In the genomic region with DNA sequence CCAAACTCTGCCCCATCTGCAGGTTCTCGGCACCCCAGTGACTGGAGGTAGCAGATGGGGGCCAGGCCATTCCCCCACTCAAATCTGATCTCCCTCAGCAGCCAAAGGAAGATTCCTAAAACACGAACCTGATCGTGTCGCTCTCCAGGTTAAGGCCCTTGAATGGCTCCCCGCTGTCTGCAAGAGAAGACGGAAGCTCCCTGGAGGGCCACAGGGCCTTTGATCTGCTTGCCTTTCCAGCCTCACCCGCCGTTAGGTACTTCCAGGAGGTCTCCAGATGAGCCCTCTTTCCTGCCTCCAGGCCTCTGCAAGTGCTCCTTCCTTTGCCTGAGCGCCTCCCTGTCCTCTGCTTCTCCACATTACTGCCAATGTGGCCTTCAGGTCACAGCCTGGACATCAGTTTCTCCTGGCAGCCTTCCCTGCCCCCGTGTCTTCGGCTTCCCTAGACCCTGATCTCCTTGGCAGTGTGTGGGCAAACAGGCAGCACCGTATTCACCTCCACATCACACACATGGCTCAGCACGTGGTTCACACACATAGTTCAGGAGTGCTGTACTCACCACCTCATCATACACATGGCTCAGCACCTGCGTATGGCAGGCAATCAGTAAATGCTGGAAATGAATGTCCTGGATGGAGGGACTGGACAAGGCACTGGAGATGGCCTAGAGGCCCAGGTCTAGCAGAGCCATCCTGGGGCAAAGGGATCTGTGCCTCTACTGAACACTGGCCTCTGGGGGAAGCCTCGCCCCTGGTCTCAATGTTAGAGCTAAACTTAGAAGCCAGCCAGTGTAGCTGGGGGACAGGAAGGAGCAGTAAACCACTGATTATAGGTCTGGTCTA, we compare ENCODE assay signal across 10 cellular contexts. TPM values are rescaled to one million over a fixed set of nuclear protein-coding genes. Genes with fewer than 3 reads are reported as not detected.
DNase-seq lines count a peak whose midpoint lies in the region; ATAC-seq and TF ChIP-seq lines count a peak whose summit lies in the region.
"Had no signal": no experiment of that assay in that cellular context is flagged by ENCODE, and none has a peak within 500 bp of the region (broad histone marks: within the 10 kb centered on the region; RNA-seq: fewer than 3 reads in every experiment).

No MANE protein-coding gene starts in this region.

- TF ChIP-seq CTCF in right atrium auricular region (IDR thresholded peaks at IDR 0.05) (no peak), gastrocnemius medialis (IDR thresholded peaks at IDR 0.05 in 4 of 5, conservative IDR thresholded peaks at IDR 0.05 in 1 of 5) (no peak), Calu3 (IDR thresholded peaks at IDR 0.05; ENCODE audit: unreplicated experiment) (no peak)

- peaks cover 47% of the 10 kb centered on the region for H3F3A ChIP-seq in GM23248 (ENCODE audit: insufficient read depth)

- H3K36me3 Mint-ChIP-seq in Calu3 (ENCODE audit: insufficient read depth, unreplicated experiment) = peaks cover 13% of the 10 kb centered on the region
- H3K36me3 Mint-ChIP-seq in immature natural killer cell = no peaks in the 10 kb centered on the region
- H3K36me3 Mint-ChIP-seq: stimulated activated memory B cell treated with anti-CD40 and anti-IgM and Interleukin-4, amounts not matched to agents 10 μg/mL and 1 μg/mL and 100 μg/mL, for 72 hours had no signal

- H3K9me2 ChIP-seq in GM23248 (ENCODE audit: insufficient read depth) = no peaks in the 10 kb centered on the region

- ATAC-seq in gastrocnemius medialis = no peak

- H3K27ac Mint-ChIP-seq in Calu3 (ENCODE audit: unreplicated experiment) (no peak overlapping the region), immature natural killer cell (peak overlapping the region in 1 of 6 donors; percentile 34)
- H3K27ac Mint-ChIP-seq: stimulated activated memory B cell treated with anti-CD40 and anti-IgM and Interleukin-4, amounts not matched to agents 10 μg/mL and 1 μg/mL and 100 μg/mL, for 72 hours had no signal

- peaks cover 75% of the 10 kb centered on the region for H3K4me1 ChIP-seq in GM23248 (ENCODE audit: insufficient read depth)
- peaks cover 73% of the 10 kb centered on the region for H3K4me1 ChIP-seq in SJSA1 (replicated peaks)
- H3K4me1 ChIP-seq in right atrium auricular region = peaks cover 0 to 75% of the 10 kb centered on the region in 2 donors
- H3K4me1 ChIP-seq in gastrocnemius medialis = peaks cover 63 to 77% of the 10 kb centered on the region in 2 donors

- CTCF ChIA-PET in Calu3 (lab: Charles Lee) = interaction anchor here (0.8 to 2.0 kb wide), 9 partner anchors 16 to 123 kb away, joined by 3 to 11 read pairs (median 3); a partner anchor contains a TSS

- H3K4me3 Mint-ChIP-seq in Calu3 (ENCODE audit: low read depth, unreplicated experiment) (no peak overlapping the region), immature natural killer cell (peak overlapping the region in 1 of 5 donors; percentile 17)
- H3K4me3 Mint-ChIP-seq: stimulated activated memory B cell treated with anti-CD40 and anti-IgM and Interleukin-4, amounts not matched to agents 10 μg/mL and 1 μg/mL and 100 μg/mL, for 72 hours had no signal

- no peak for TF ChIP-seq POLR2A in gastrocnemius medialis (IDR thresholded peaks at IDR 0.05)

- H3K27ac ChIP-seq in GM23248 (no peak overlapping the region), SJSA1 (peak overlapping the region; percentile 94), right atrium auricular region (peak overlapping the region; percentile 82 to 90), gastrocnemius medialis (peak overlapping the region; percentile 72 to 84 (median 76))

- H4K20me1 ChIP-seq in GM23248 (ENCODE audit: insufficient read depth) = no peaks in the 10 kb centered on the region

- in situ Hi-C loops in GM23248 (cut with MboI) (no loop called here), gastrocnemius medialis (cut with MboI; ENCODE audit: low sequenced_read_pairs in 4 of 4) (no loop called here)

- H3K9me3 ChIP-seq in GM23248 (ENCODE audit: low read depth) (no peaks in the 10 kb centered on the region), SJSA1 (replicated peaks) (no peaks in the 10 kb centered on the region), right atrium auricular region (no peaks in the 10 kb centered on the region), gastrocnemius medialis (no peaks in the 10 kb centered on the region)

- no peak for DNase-seq in GM23248
- no peak for DNase-seq in SJSA1 (ENCODE audit: low read depth in 1 of 2, low spot score in 2 of 2)
- no peak for DNase-seq in right atrium auricular region (ENCODE audit: low spot score)
- no peak for DNase-seq in gastrocnemius medialis
- no peak for DNase-seq in Calu3
- no peak for DNase-seq in 8988T
- DNase-seq in DMS 273 (lab: John Stamatoyannopoulos, UW; ENCODE audit: unreplicated experiment) = no peak
- no peak for DNase-seq in immature natural killer cell
- DNase-seq: activated CD4-positive, alpha-beta T cell treated with anti-CD3 and anti-CD28 coated beads for 4 hours had no signal

- no TSS peak for BruUV-seq in Calu3 (replicated peaks; lab: Mats Ljungman, UMichigan)

- H2AFZ ChIP-seq in GM23248 = no peak overlapping the region

- H3K27me3 ChIP-seq in GM23248 (replicated peaks; ENCODE audit: insufficient read depth) = no peaks in the 10 kb centered on the region
- no peaks in the 10 kb centered on the region for H3K27me3 ChIP-seq in SJSA1 (replicated peaks)
- H3K27me3 ChIP-seq in right atrium auricular region = no peaks in the 10 kb centered on the region
- H3K27me3 ChIP-seq in gastrocnemius medialis = no peaks in the 10 kb centered on the region

- WGBS in GM23248 (ENCODE audit: low coverage in 1 of 2, low lambda C conversion rate in 2 of 2, missing lambda C conversion rate in 2 of 2), 2 experiments = 81 to 83% methylated on average over 14 to 15 of the region's 15 CpGs

- H3K9ac ChIP-seq in GM23248 = peak overlapping the region; percentile 54

- H3K79me2 ChIP-seq in GM23248 (ENCODE audit: insufficient read depth) = 0 out of 2 replicates have a peak, but pooled peaks cover 7% of the 10 kb centered on the region

- H3K4me3 ChIP-seq in GM23248 = no peak overlapping the region
- no peak overlapping the region for H3K4me3 ChIP-seq in SJSA1
- H3K4me3 ChIP-seq in right atrium auricular region = no peak overlapping the region
- no peak overlapping the region for H3K4me3 ChIP-seq in gastrocnemius medialis

- H3K36me3 ChIP-seq in GM23248 (ENCODE audit: low read depth) (no peaks in the 10 kb centered on the region), SJSA1 (peaks cover 79% of the 10 kb centered on the region), right atrium auricular region (peaks cover 26% of the 10 kb centered on the region), gastrocnemius medialis (peaks cover 0 to 12% of the 10 kb centered on the region in 2 donors)

- intact Hi-C loops in gastrocnemius medialis (cut with DNase I; ENCODE audit: low total_unique reads) (no loop called here), Calu3 (cut with micrococcal nuclease; ENCODE audit: unreplicated experiment) (loop anchor here (5.0 kb wide), 2 partner anchors 71 to 111 kb away; a partner anchor contains a TSS)

- peak overlapping the region; percentile 53 for H3K4me2 ChIP-seq in GM23248 (ENCODE audit: unreplicated experiment)

- H3K4me1 Mint-ChIP-seq in Calu3 (ENCODE audit: low read depth, unreplicated experiment) (peaks cover 29% of the 10 kb centered on the region), immature natural killer cell (peaks cover 5 to 9% of the 10 kb centered on the region in 2 donors)

- H3K9me3 Mint-ChIP-seq in Calu3 (ENCODE audit: low read depth, unreplicated experiment) (no peaks in the 10 kb centered on the region), immature natural killer cell (no peaks in the 10 kb centered on the region)
- H3K9me3 Mint-ChIP-seq: stimulated activated memory B cell treated with anti-CD40 and anti-IgM and Interleukin-4, amounts not matched to agents 10 μg/mL and 1 μg/mL and 100 μg/mL, for 72 hours had no signal

- no peaks in the 10 kb centered on the region for H3K27me3 Mint-ChIP-seq in Calu3 (ENCODE audit: unreplicated experiment)
- peaks cover 0 to 19% (median 8%) of the 10 kb centered on the region in 3 donors for H3K27me3 Mint-ChIP-seq in immature natural killer cell (ENCODE audit: low read depth in 3 of 3)

RNA-seq across cellular contexts. Expression of a gene that starts 26.4 kb away (rescaled TPM):
- total RNA-seq in GM23248 (2014; rRNA removed; shearing (Covaris generic)) = 24.8 and 33.4 TPM in 2 replicates
- polyA plus RNA-seq in GM23248 (2016; fragmentation: Nextera tagmentation; extraction: Ambion mirVana) (60.5 and 61.1 TPM in 2 replicates), immature natural killer cell (10 to 100 TPM; 38.1 to 42.3 (median 40.5) TPM)
- total RNA-seq in SJSA1 (2014; rRNA removed; shearing (Covaris generic)) = 59.2 and 83.4 TPM in 2 replicates
- total RNA-seq in right atrium auricular region (10 to 100 TPM; 24.1 to 35.3 TPM), gastrocnemius medialis (10 to 100 TPM; 24.3 to 47.2 (median 35.5) TPM), Calu3 (2022) (38.1 and 49.0 TPM in 2 replicates)
